ENCODE assay signal across 36 cellular contexts in the genomic region with DNA sequence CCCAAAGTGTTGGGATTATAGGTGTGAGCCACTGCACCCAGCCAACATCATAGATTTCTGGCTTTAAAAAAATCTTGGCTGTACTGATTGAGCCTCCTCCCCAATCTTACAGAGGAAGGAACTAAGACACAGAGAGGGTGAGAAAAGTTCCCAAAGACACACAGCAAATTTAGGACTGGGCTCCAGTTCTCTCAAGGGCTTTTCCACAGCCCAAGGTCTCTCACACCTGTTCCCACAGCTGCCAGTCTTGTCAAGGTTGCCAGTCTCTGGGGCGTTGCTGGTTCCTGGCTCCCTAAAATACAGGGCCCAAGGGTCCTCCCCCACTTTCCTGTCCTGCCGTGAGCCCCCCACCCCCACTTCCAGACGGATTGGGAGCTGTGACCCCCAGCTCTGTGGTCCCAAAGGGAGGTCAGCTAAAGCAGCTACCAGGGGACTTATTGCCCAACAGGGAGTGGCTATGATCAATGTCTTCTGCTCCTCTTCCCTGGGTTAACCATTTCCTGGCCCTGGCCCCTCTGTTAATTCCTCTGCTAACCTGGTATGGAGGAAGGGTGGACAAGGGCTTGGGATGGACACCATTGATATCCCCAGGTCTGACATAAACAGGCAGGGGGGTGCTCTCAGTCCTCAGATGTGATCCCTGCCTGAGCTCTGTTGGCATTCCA. TPM values are rescaled to one million over a fixed set of nuclear protein-coding genes. Genes with fewer than 3 reads are reported as not detected.
"Had no signal": no experiment of that assay in that cellular context is flagged by ENCODE, and none has a peak within 500 bp of the region (broad histone marks: within the 10 kb centered on the region; RNA-seq: fewer than 3 reads in every experiment).

No MANE protein-coding gene starts in this region.

- H3K9me3 Mint-ChIP-seq: natural killer cell; nephron; neural progenitor cell; stimulated activated memory B cell treated with anti-CD40 and anti-IgM and Interleukin-4, amounts not matched to agents 10 μg/mL and 1 μg/mL and 100 μg/mL, for 72 hours; stimulated activated naive CD8-positive, alpha-beta T cell treated with anti-CD3 and anti-CD28 coated beads, Interleukin-15, Interleukin-2, amounts not matched to agents 100 ng/mL and 50 ng/mL, for 24 hours had no signal

- H3K4me2 ChIP-seq: neural progenitor cell, smooth muscle cell had no signal

- DNase-seq: natural killer cell; occipital lobe; ovary; posterior cingulate gyrus; psoas muscle; right cardiac atrium; spleen; stimulated activated CD4-positive, alpha-beta T cell treated with anti-CD3 and anti-CD28 coated beads, Interleukin-12 subunit alpha, Interleukin-12 subunit beta, amount 100 ng/mL, for 4 hours; stimulated activated CD4-positive, alpha-beta T cell treated with anti-CD3 and anti-CD28 coated beads, Interleukin-1b, Interleukin-23, amount 100 ng/mL, for 48 hours; stimulated activated CD4-positive, alpha-beta T cell treated with anti-CD3 and anti-CD28 coated beads, Interleukin-4, amount 100 ng/mL, for 1 hour; stimulated activated CD4-positive, alpha-beta T cell treated with anti-CD3 and anti-CD28 coated beads, Interleukin-4, amount 100 ng/mL, for 4 hours; stimulated activated CD8-positive, alpha-beta memory T cell treated with anti-CD3 and anti-CD28 coated beads, Interleukin-4, amount 100 ng/mL, for 48 hours; stimulated activated naive CD4-positive, alpha-beta T cell treated with Interleukin-2 at 50 U/mL for 16 hours; stomach; thyroid gland; trophoblast cell; upper lobe of left lung had no signal

- ATAC-seq: natural killer cell; psoas muscle; right cardiac atrium; sciatic nerve; stimulated activated memory B cell treated with anti-CD40 and anti-IgM and Interleukin-4, amounts not matched to agents 10 μg/mL and 1 μg/mL and 100 μg/mL, for 72 hours had no signal

- H3K4me3 Mint-ChIP-seq: natural killer cell; nephron; neural progenitor cell; stimulated activated memory B cell treated with anti-CD40 and anti-IgM and Interleukin-4, amounts not matched to agents 10 μg/mL and 1 μg/mL and 100 μg/mL, for 72 hours; stimulated activated naive CD8-positive, alpha-beta T cell treated with anti-CD3 and anti-CD28 coated beads, Interleukin-15, Interleukin-2, amounts not matched to agents 100 ng/mL and 50 ng/mL, for 24 hours had no signal

- H3K27ac ChIP-seq: neural progenitor cell, ovary, parathyroid adenoma, psoas muscle, skin epidermis, spleen, stomach, thoracic aorta, thyroid gland, tibial nerve, upper lobe of left lung, vagina had no signal

- H3K4me3 ChIP-seq: neural progenitor cell, ovary, psoas muscle, skin epidermis, smooth muscle cell, spleen, stomach, thoracic aorta, thyroid gland, tibial nerve, upper lobe of left lung, vagina had no signal

- H3K36me3 Mint-ChIP-seq: natural killer cell; neural progenitor cell; stimulated activated memory B cell treated with anti-CD40 and anti-IgM and Interleukin-4, amounts not matched to agents 10 μg/mL and 1 μg/mL and 100 μg/mL, for 72 hours had no signal

- H3K79me2 ChIP-seq: parathyroid adenoma had no signal

- H3K27ac Mint-ChIP-seq: natural killer cell; nephron; neural progenitor cell; progenitor cell of endocrine pancreas; stimulated activated memory B cell treated with anti-CD40 and anti-IgM and Interleukin-4, amounts not matched to agents 10 μg/mL and 1 μg/mL and 100 μg/mL, for 72 hours; stimulated activated naive CD8-positive, alpha-beta T cell treated with anti-CD3 and anti-CD28 coated beads, Interleukin-15, Interleukin-2, amounts not matched to agents 100 ng/mL and 50 ng/mL, for 24 hours had no signal

- H3K27me3 ChIP-seq: ovary, stomach, thyroid gland, upper lobe of left lung, vagina had no signal

- FAIRE-seq: urothelium cell line had no signal

- H3K9me3 ChIP-seq: ovary, psoas muscle, spleen, stomach, thoracic aorta, thyroid gland, tibial nerve, upper lobe of left lung, vagina had no signal

- H3K36me3 ChIP-seq: neural progenitor cell, ovary, spleen, stomach, thoracic aorta, thyroid gland, tibial nerve, upper lobe of left lung, vagina had no signal

- H3K4me1 Mint-ChIP-seq: nephron had no signal

- H2AFZ ChIP-seq: neural progenitor cell, parathyroid adenoma had no signal

- H3K4me1 ChIP-seq: neural progenitor cell, parathyroid adenoma, psoas muscle, thyroid gland had no signal

- H3K9ac ChIP-seq: neural progenitor cell, parathyroid adenoma had no signal

RNA-seq across cellular contexts. Expression of a gene that starts 3.1 kb away (rescaled TPM):
- total RNA-seq: natural killer cell, occipital lobe, osteoblast, ovary, progenitor cell of endocrine pancreas, psoas muscle, renal cortical epithelial cell, right cardiac atrium, sciatic nerve, smooth muscle cell, spleen, stomach, subcutaneous adipose tissue, temporal lobe, thoracic aorta, tibial nerve, upper lobe of left lung, ureter, vagina had no signal
- polyA plus RNA-seq: neural cell, ovary, psoas muscle, right cardiac atrium, smooth muscle cell, stomach had no signal

RNA-seq across cellular contexts. Expression of a gene that starts 10.0 kb away (rescaled TPM):
- total RNA-seq: natural killer cell, occipital lobe, osteoblast, psoas muscle, renal cortical epithelial cell, right cardiac atrium, sciatic nerve, smooth muscle cell, stomach, subcutaneous adipose tissue, temporal lobe, thoracic aorta, thyroid gland, vagina had no signal
- polyA plus RNA-seq: neural cell, psoas muscle, right cardiac atrium, smooth muscle cell, stomach had no signal
